In genomic region chr3:179610066-179610465, GRCh38 we compare ENCODE assay signal across 32 cellular contexts. TPM values are rescaled to one million over a fixed set of nuclear protein-coding genes. Genes with fewer than 3 reads are reported as not detected.
DNase-seq lines count a peak whose midpoint lies in the region; ATAC-seq lines count a peak whose summit lies in the region.
"Had no signal": no experiment of that assay in that cellular context is flagged by ENCODE, and none has a peak within 500 bp of the region (broad histone marks: within the 10 kb centered on the region; RNA-seq: fewer than 3 reads in every experiment).

No MANE protein-coding gene starts in this region.

- no peak overlapping the region for H2AFZ ChIP-seq in trophoblast cell (ENCODE audit: insufficient read depth, low read length, poor library complexity)

- no peak overlapping the region for H3K18ac ChIP-seq in trophoblast cell (ENCODE audit: low read length)

- no peaks in the 10 kb centered on the region for H3K27me3 ChIP-seq in trophoblast cell (ENCODE audit: insufficient read depth, low read length)
- H3K27me3 ChIP-seq: sigmoid colon, transverse colon had no signal

- DNase-seq in activated T-cell treated with anti-CD3 and anti-CD28 coated beads, Interleukin-2, amount 50 U/mL, for 72 hours = no peak
- DNase-seq in activated T-cell treated with anti-CD3 and anti-CD28 coated beads, Interleukin-2, amount 50 U/mL, for 4 hours = no peak
- no peak for DNase-seq in activated CD8-positive, alpha-beta T cell treated with anti-CD3 and anti-CD28 coated beads, Interleukin-2, amount 10 ng/mL, durations not matched to agents 7 days and 5 days
- DNase-seq in trophoblast cell (peak; percentile 64 to 84), hippocampal formation (lab: John Stamatoyannopoulos, UW) (no peak)
- DNase-seq: ACHN; activated CD4-positive, CD25-positive, alpha-beta regulatory T cell treated with anti-CD3 and anti-CD28 coated beads, Interleukin-2, amount 50 U/mL, for 72 hours; activated effector memory CD4-positive, alpha-beta T cell treated with Interleukin-2 at 50 U/mL for 16 hours; CD8-positive, alpha-beta memory T cell; effector memory CD4-positive, alpha-beta T cell; EL; erythroblast; GOT3; immature natural killer cell; Karpas-422; left cardiac atrium; mucosa of descending colon; NCI-H1417 treated with DMSO at 0.1 percent for 48 hours; NCI-H2081 treated with DMSO at 0.1 percent for 48 hours; NCI-H2227 treated with DMSO at 0.1 percent for 48 hours; NCI-H526 treated with DMSO at 0.1 percent for 48 hours; nephron progenitor cell; PC-3; sigmoid colon; stimulated activated CD4-positive, alpha-beta T cell treated with anti-CD3 and anti-CD28 coated beads, Interleukin-12 subunit alpha, Interleukin-12 subunit beta, amount 100 ng/mL, for 4 hours; stimulated activated CD4-positive, alpha-beta T cell treated with anti-CD3 and anti-CD28 coated beads, Interleukin-2, amount 100 ng/mL, for 48 hours; transverse colon had no signal

- peak overlapping the region; percentile 94 for H3K27ac Mint-ChIP-seq in activated T-cell treated with anti-CD3 and anti-CD28 coated beads, Interleukin-2, amount 50 U/mL, for 72 hours
- H3K27ac Mint-ChIP-seq in activated CD8-positive, alpha-beta T cell treated with anti-CD3 and anti-CD28 coated beads, Interleukin-2, amount 10 ng/mL, durations not matched to agents 7 days and 5 days = peak overlapping the region; percentile 52
- H3K27ac Mint-ChIP-seq: nephron progenitor cell had no signal

- H3K4me3 Mint-ChIP-seq in activated T-cell treated with anti-CD3 and anti-CD28 coated beads, Interleukin-2, amount 50 U/mL, for 72 hours = peak overlapping the region; percentile 15 to 50
- no peak overlapping the region for H3K4me3 Mint-ChIP-seq in activated T-cell treated with anti-CD3 and anti-CD28 coated beads, Interleukin-2, amount 50 U/mL, for 4 hours
- H3K4me3 Mint-ChIP-seq in activated CD8-positive, alpha-beta T cell treated with anti-CD3 and anti-CD28 coated beads, Interleukin-2, amount 10 ng/mL, durations not matched to agents 7 days and 5 days = no peak overlapping the region
- H3K4me3 Mint-ChIP-seq: immature natural killer cell, nephron progenitor cell had no signal

- H3K79me1 ChIP-seq in trophoblast cell (ENCODE audit: low read length) = no peaks in the 10 kb centered on the region

- peaks cover 0 to 3% of the 10 kb centered on the region in 2 experiments for H3K4me1 ChIP-seq in trophoblast cell (ENCODE audit: control insufficient read depth in 1 of 2, insufficient read depth in 2 of 2, low read length in 2 of 2)

- CTCF ChIA-PET in activated CD8-positive, alpha-beta T cell treated with anti-CD3 and anti-CD28 coated beads, Interleukin-2, amount 10 ng/mL, durations not matched to agents 7 days and 5 days (lab: Charles Lee) = no interaction called here

- H3K14ac ChIP-seq in trophoblast cell (ENCODE audit: low read length) = no peak overlapping the region

- H2BK120ac ChIP-seq in trophoblast cell (ENCODE audit: insufficient read depth, low read length, poor library complexity) = no peak overlapping the region

- no peak overlapping the region for H2BK5ac ChIP-seq in trophoblast cell (ENCODE audit: low read depth, low read length, poor library complexity)

- no peak overlapping the region for H3K4ac ChIP-seq in trophoblast cell (ENCODE audit: low read depth, low read length)

- WGBS in trophoblast cell (ENCODE audit: extremely low coverage, insufficient coverage, insufficient read length) = no CpG with 5 or more reads among the region's 4 CpGs

- no peak overlapping the region for H4K91ac ChIP-seq in trophoblast cell (ENCODE audit: low read depth, low read length)

- H3K79me2 ChIP-seq in trophoblast cell (ENCODE audit: control insufficient read depth, insufficient read depth, low read length, poor library complexity) = peaks cover 1% of the 10 kb centered on the region

- H3K36me3 Mint-ChIP-seq in activated T-cell treated with anti-CD3 and anti-CD28 coated beads, Interleukin-2, amount 50 U/mL, for 72 hours (ENCODE audit: insufficient read depth in 2 of 2) = peaks cover 9 to 19% of the 10 kb centered on the region in 2 donors
- peaks cover 17% of the 10 kb centered on the region for H3K36me3 Mint-ChIP-seq in activated T-cell treated with anti-CD3 and anti-CD28 coated beads, Interleukin-2, amount 50 U/mL, for 4 hours (ENCODE audit: insufficient read depth)
- H3K36me3 Mint-ChIP-seq in activated CD8-positive, alpha-beta T cell treated with anti-CD3 and anti-CD28 coated beads, Interleukin-2, amount 10 ng/mL, durations not matched to agents 7 days and 5 days (ENCODE audit: low read depth) = peaks cover 27% of the 10 kb centered on the region

- no peak for ATAC-seq in activated T-cell treated with anti-CD3 and anti-CD28 coated beads, Interleukin-2, amount 50 U/mL, for 72 hours (replicated peaks in 1 of 2)
- ATAC-seq in activated T-cell treated with anti-CD3 and anti-CD28 coated beads, Interleukin-2, amount 50 U/mL, for 4 hours = no peak
- ATAC-seq in activated CD8-positive, alpha-beta T cell treated with anti-CD3 and anti-CD28 coated beads, Interleukin-2, amount 10 ng/mL, durations not matched to agents 7 days and 5 days = no peak
- no peak for ATAC-seq in GM18858 (IDR thresholded peaks at IDR 0.05; ENCODE audit: unreplicated experiment)
- ATAC-seq: left cardiac atrium, mucosa of descending colon, PC-3 had no signal

- H3K9me3 ChIP-seq in trophoblast cell (ENCODE audit: insufficient read depth, low read depth, low read length) = no peaks in the 10 kb centered on the region
- H3K9me3 ChIP-seq: mucosa of descending colon, sigmoid colon, transverse colon had no signal

- peaks cover 64% of the 10 kb centered on the region for H3K4me1 Mint-ChIP-seq in activated T-cell treated with anti-CD3 and anti-CD28 coated beads, Interleukin-2, amount 50 U/mL, for 72 hours (ENCODE audit: low read depth)
- H3K4me1 Mint-ChIP-seq in activated T-cell treated with anti-CD3 and anti-CD28 coated beads, Interleukin-2, amount 50 U/mL, for 4 hours (ENCODE audit: low read depth) = peaks cover 36% of the 10 kb centered on the region
- peaks cover 42% of the 10 kb centered on the region for H3K4me1 Mint-ChIP-seq in activated CD8-positive, alpha-beta T cell treated with anti-CD3 and anti-CD28 coated beads, Interleukin-2, amount 10 ng/mL, durations not matched to agents 7 days and 5 days (ENCODE audit: low read depth)

- H2BK12ac ChIP-seq in trophoblast cell (ENCODE audit: low read length) = no peak overlapping the region

- H3K4me3 ChIP-seq in trophoblast cell (ENCODE audit: low read depth, low read length) = no peak overlapping the region
- H3K4me3 ChIP-seq: coronary artery, lung, mucosa of descending colon, sigmoid colon, SK-N-MC, transverse colon had no signal

- H3K9me3 Mint-ChIP-seq in activated T-cell treated with anti-CD3 and anti-CD28 coated beads, Interleukin-2, amount 50 U/mL, for 72 hours = no peaks in the 10 kb centered on the region
- H3K9me3 Mint-ChIP-seq in activated T-cell treated with anti-CD3 and anti-CD28 coated beads, Interleukin-2, amount 50 U/mL, for 4 hours = no peaks in the 10 kb centered on the region
- no peaks in the 10 kb centered on the region for H3K9me3 Mint-ChIP-seq in activated CD8-positive, alpha-beta T cell treated with anti-CD3 and anti-CD28 coated beads, Interleukin-2, amount 10 ng/mL, durations not matched to agents 7 days and 5 days (ENCODE audit: insufficient read depth)
- H3K9me3 Mint-ChIP-seq: CD8-positive, alpha-beta memory T cell; immature natural killer cell; nephron progenitor cell had no signal

- H4K8ac ChIP-seq in trophoblast cell (ENCODE audit: low read depth, low read length) = no peak overlapping the region

- H3K9ac ChIP-seq in trophoblast cell (ENCODE audit: low read length) = no peak overlapping the region

- no peak overlapping the region for H3K27ac ChIP-seq in trophoblast cell (ENCODE audit: low read depth, low read length)
- H3K27ac ChIP-seq: coronary artery, sigmoid colon, SK-N-MC, transverse colon had no signal

- H4K12ac ChIP-seq in trophoblast cell (ENCODE audit: low read depth, low read length) = no peak overlapping the region

- H3K36me3 ChIP-seq in trophoblast cell (ENCODE audit: control insufficient read depth in 1 of 2, insufficient read depth in 2 of 2, low read length in 2 of 2) = no peaks in the 10 kb centered on the region

- H2AK5ac ChIP-seq in trophoblast cell (ENCODE audit: low read length) = no peak overlapping the region

- H3K23ac ChIP-seq in trophoblast cell (ENCODE audit: low read length) = no peak overlapping the region

- H3K4me2 ChIP-seq in trophoblast cell (ENCODE audit: low read length) = no peak overlapping the region

- POLR2A ChIA-PET in activated CD8-positive, alpha-beta T cell treated with anti-CD3 and anti-CD28 coated beads, Interleukin-2, amount 10 ng/mL, durations not matched to agents 7 days and 5 days (lab: Charles Lee) = no interaction called here

- no peaks in the 10 kb centered on the region for H3K27me3 Mint-ChIP-seq in activated T-cell treated with anti-CD3 and anti-CD28 coated beads, Interleukin-2, amount 50 U/mL, for 72 hours (ENCODE audit: low read depth)
- no peaks in the 10 kb centered on the region for H3K27me3 Mint-ChIP-seq in activated T-cell treated with anti-CD3 and anti-CD28 coated beads, Interleukin-2, amount 50 U/mL, for 4 hours (ENCODE audit: low read depth)
- no peaks in the 10 kb centered on the region for H3K27me3 Mint-ChIP-seq in activated CD8-positive, alpha-beta T cell treated with anti-CD3 and anti-CD28 coated beads, Interleukin-2, amount 10 ng/mL, durations not matched to agents 7 days and 5 days (ENCODE audit: low read depth)
- H3K27me3 Mint-ChIP-seq: B cell; CD8-positive, alpha-beta memory T cell had no signal

RNA-seq across cellular contexts. Expression of gene NDUFB5, which starts 5.5 kb away (rescaled TPM):
- total RNA-seq in activated T-cell treated with anti-CD3 and anti-CD28 coated beads, Interleukin-2, amount 50 U/mL, for 72 hours = 100 to 1,000 TPM; 114 to 133 TPM
- total RNA-seq in activated T-cell treated with anti-CD3 and anti-CD28 coated beads, Interleukin-2, amount 50 U/mL, for 4 hours = 10 to 100 TPM; 76.3 to 77.9 (median 77.3) TPM
- 10 to 100 TPM; 87.1 to 95.9 TPM for total RNA-seq in activated CD8-positive, alpha-beta T cell treated with anti-CD3 and anti-CD28 coated beads, Interleukin-2, amount 10 ng/mL, durations not matched to agents 7 days and 5 days
- polyA plus RNA-seq in trophoblast cell (2013) = 78.3 and 80.5 TPM in 2 replicates

RNA-seq across cellular contexts. Expression of gene MRPL47, which starts 5.6 kb away (rescaled TPM):
- total RNA-seq in activated T-cell treated with anti-CD3 and anti-CD28 coated beads, Interleukin-2, amount 50 U/mL, for 72 hours = 10 to 100 TPM; 39.7 to 47.2 TPM
- 10 to 100 TPM; 77.2 to 86.9 (median 82.6) TPM for total RNA-seq in activated T-cell treated with anti-CD3 and anti-CD28 coated beads, Interleukin-2, amount 50 U/mL, for 4 hours
- 10 to 100 TPM; 36.8 to 39.9 TPM for total RNA-seq in activated CD8-positive, alpha-beta T cell treated with anti-CD3 and anti-CD28 coated beads, Interleukin-2, amount 10 ng/mL, durations not matched to agents 7 days and 5 days
- polyA plus RNA-seq in trophoblast cell (2013) = 66.3 and 70.0 TPM in 2 replicates

RNA-seq across cellular contexts. Expression of gene USP13, which starts 42.8 kb away (rescaled TPM):
- total RNA-seq in activated T-cell treated with anti-CD3 and anti-CD28 coated beads, Interleukin-2, amount 50 U/mL, for 72 hours = 10 to 100 TPM in 1 of 2 donors, 1 to 10 TPM in 1; 8.1 to 12.4 TPM
- 1 to 10 TPM; 6.6 to 9.7 (median 9.1) TPM for total RNA-seq in activated T-cell treated with anti-CD3 and anti-CD28 coated beads, Interleukin-2, amount 50 U/mL, for 4 hours
- total RNA-seq in activated CD8-positive, alpha-beta T cell treated with anti-CD3 and anti-CD28 coated beads, Interleukin-2, amount 10 ng/mL, durations not matched to agents 7 days and 5 days = 10 to 100 TPM in 1 of 2 experiments, 1 to 10 TPM in 1; 9.6 to 10.5 TPM
- 2.6 and 2.7 TPM in 2 replicates for polyA plus RNA-seq in trophoblast cell (2013)

RNA-seq across cellular contexts. Expression of gene ACTL6A, which starts 47.3 kb away (rescaled TPM):
- 10 to 100 TPM; 77.5 to 79.2 TPM for total RNA-seq in activated T-cell treated with anti-CD3 and anti-CD28 coated beads, Interleukin-2, amount 50 U/mL, for 72 hours
- total RNA-seq in activated T-cell treated with anti-CD3 and anti-CD28 coated beads, Interleukin-2, amount 50 U/mL, for 4 hours = 10 to 100 TPM; 86.7 to 96.8 (median 92.3) TPM
- 10 to 100 TPM; 86.5 to 88.3 TPM for total RNA-seq in activated CD8-positive, alpha-beta T cell treated with anti-CD3 and anti-CD28 coated beads, Interleukin-2, amount 10 ng/mL, durations not matched to agents 7 days and 5 days
- 40.2 and 41.9 TPM in 2 replicates for polyA plus RNA-seq in trophoblast cell (2013)

Comparison
In these comparisons a context has a peak if more than half of its experiments do, and no peak if none do; other contexts are left out.
1. H3K4me3 Mint-ChIP-seq: peak in activated T-cell treated with anti-CD3 and anti-CD28 coated beads, Interleukin-2, amount 50 U/mL, for 72 hours (2 of 2); none in activated T-cell treated with anti-CD3 and anti-CD28 coated beads, Interleukin-2, amount 50 U/mL, for 4 hours (single experiment) and activated CD8-positive, alpha-beta T cell treated with anti-CD3 and anti-CD28 coated beads, Interleukin-2, amount 10 ng/mL, durations not matched to agents 7 days and 5 days (single experiment).
2. DNase-seq: peak in trophoblast cell (2 of 2); none in activated T-cell treated with anti-CD3 and anti-CD28 coated beads, Interleukin-2, amount 50 U/mL, for 72 hours (0 of 2), activated T-cell treated with anti-CD3 and anti-CD28 coated beads, Interleukin-2, amount 50 U/mL, for 4 hours (single experiment), activated CD8-positive, alpha-beta T cell treated with anti-CD3 and anti-CD28 coated beads, Interleukin-2, amount 10 ng/mL, durations not matched to agents 7 days and 5 days (single experiment) and hippocampal formation (0 of 2).